ENCODE assay signal across 25 cellular contexts in the genomic region with DNA sequence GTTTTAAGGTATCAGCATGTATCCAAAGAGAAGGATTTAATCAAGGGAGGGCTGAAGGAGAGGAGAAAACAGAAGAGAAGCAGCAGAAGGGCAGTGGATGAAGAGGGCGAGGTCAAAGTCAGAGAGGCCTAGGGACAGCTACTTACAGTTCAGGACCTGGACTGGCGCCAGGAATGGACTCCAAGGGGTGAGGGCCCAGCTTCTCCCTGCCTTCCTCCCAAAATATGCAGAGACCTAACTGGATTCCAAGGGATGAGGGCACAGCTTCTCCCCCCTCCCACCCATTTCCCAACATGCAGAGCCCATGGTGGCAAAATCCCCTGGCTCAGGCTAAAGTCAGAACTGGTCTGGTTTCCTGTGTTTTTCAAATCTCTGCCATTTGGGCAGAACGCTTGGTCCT. TPM values are rescaled to one million over a fixed set of nuclear protein-coding genes. Genes with fewer than 3 reads are reported as not detected.
DNase-seq lines count a peak whose midpoint lies in the region; ATAC-seq and TF ChIP-seq lines count a peak whose summit lies in the region.
"Had no signal": no experiment of that assay in that cellular context is flagged by ENCODE, and none has a peak within 500 bp of the region (broad histone marks: within the 10 kb centered on the region; RNA-seq: fewer than 3 reads in every experiment).

No MANE protein-coding gene starts in this region.

- H3K4me1 Mint-ChIP-seq in activated CD4-positive, alpha-beta T cell treated with anti-CD3 and anti-CD28 coated beads for 36 hours, result peaks cover 18% of the 10 kb centered on the region

- H3K36me3 Mint-ChIP-seq in activated CD4-positive, alpha-beta T cell treated with anti-CD3 and anti-CD28 coated beads for 36 hours (ENCODE audit: low read depth), result no peaks in the 10 kb centered on the region
- H3K36me3 Mint-ChIP-seq: activated CD8-positive, alpha-beta memory T cell treated with anti-CD3 and anti-CD28 coated beads, Interleukin-2, amount 10 ng/mL, durations not matched to agents 7 days and 5 days; T-cell had no signal

- H3K9ac ChIP-seq in mucosa of rectum (ENCODE audit: low read depth in 1 of 2, low read length in 2 of 2), result no peak overlapping the region

- TF ChIP-seq POLR2A in Peyer's patch (IDR thresholded peaks at IDR 0.05), result no peak

- H3K9me3 Mint-ChIP-seq in activated CD4-positive, alpha-beta T cell treated with anti-CD3 and anti-CD28 coated beads for 36 hours (ENCODE audit: low read depth), result no peaks in the 10 kb centered on the region
- H3K9me3 Mint-ChIP-seq: activated T-cell treated with anti-CD3 and anti-CD28 coated beads, Interleukin-2, amount 50 U/mL, for 72 hours; natural killer cell treated with Interleukin-12 subunit alpha and Interleukin-12 subunit beta and Interleukin-15 and Interleukin-18, amount 100 ng/mL, for 72 hours; T-cell had no signal

- intact Hi-C loops in tibial artery (cut with DNase I; ENCODE audit: low total_unique reads), result no loop called here
- intact Hi-C loops in activated CD4-positive, alpha-beta T cell treated with anti-CD3 and anti-CD28 coated beads for 36 hours (cut with DNase I, micrococcal nuclease), result no loop called here

- POLR2A ChIA-PET in activated CD4-positive, alpha-beta T cell treated with anti-CD3 and anti-CD28 coated beads for 36 hours (lab: Charles Lee), result no interaction called here

- DNase-seq in Peyer's patch (peak in 2 of 3 donors; percentile 54 to 56), coronary artery (ENCODE audit: low spot score) (no peak), tibial artery (peak; percentile 34 to 71), DMS153 (lab: John Stamatoyannopoulos, UW) (no peak)
- DNase-seq in activated CD4-positive, alpha-beta T cell treated with anti-CD3 and anti-CD28 coated beads for 36 hours, result no peak
- DNase-seq: activated CD4-positive, alpha-beta T cell treated with anti-CD3 and anti-CD28 coated beads, Interleukin-2, amount 50 U/mL, for 4 hours; activated CD8-positive, alpha-beta memory T cell treated with anti-CD3 and anti-CD28 coated beads, Interleukin-2, amount 10 ng/mL, durations not matched to agents 7 days and 5 days; activated T-cell treated with anti-CD3 and anti-CD28 coated beads, Interleukin-2, amount 50 U/mL, for 72 hours; C1 segment of cervical spinal cord; DMS79 treated with DMSO at 0.1 percent for 48 hours; foreskin fibroblast; GDM1; NCI-H1694; NCI-H446 treated with DMSO at 0.1 percent for 48 hours; NCI-H774; retina; spleen; stimulated activated CD4-positive, alpha-beta T cell treated with anti-CD3 and anti-CD28 coated beads, Interleukin-2, amount 100 ng/mL, for 24 hours; stimulated activated naive CD8-positive, alpha-beta T cell treated with anti-CD3 and anti-CD28 coated beads, Interleukin-15, Interleukin-2, amounts not matched to agents 100 U/mL and 50 U/mL, for 24 hours; T-cell had no signal

- TF ChIP-seq CTCF in Peyer's patch (IDR thresholded peaks at IDR 0.05) (no peak), coronary artery (IDR thresholded peaks at IDR 0.05) (no peak), tibial artery (IDR thresholded peaks at IDR 0.05) (no peak)

- H3K4me3 ChIP-seq in Peyer's patch (no peak overlapping the region), coronary artery (no peak overlapping the region), mucosa of rectum (ENCODE audit: low read length in 2 of 2) (peak overlapping the region in 1 of 2 donors; percentile 42), tibial artery (no peak overlapping the region)
- H3K4me3 ChIP-seq: esophagus muscularis mucosa, HAP-1, spleen had no signal

- H3K27ac Mint-ChIP-seq in activated CD4-positive, alpha-beta T cell treated with anti-CD3 and anti-CD28 coated beads for 36 hours, result no peak overlapping the region
- H3K27ac Mint-ChIP-seq: activated CD8-positive, alpha-beta memory T cell treated with anti-CD3 and anti-CD28 coated beads, Interleukin-2, amount 10 ng/mL, durations not matched to agents 7 days and 5 days; activated T-cell treated with anti-CD3 and anti-CD28 coated beads, Interleukin-2, amount 50 U/mL, for 72 hours; natural killer cell treated with Interleukin-12 subunit alpha and Interleukin-12 subunit beta and Interleukin-15 and Interleukin-18, amount 100 ng/mL, for 72 hours; T-cell had no signal

- H3K4me1 ChIP-seq in Peyer's patch (peaks cover 0 to 22% (median under 1%) of the 10 kb centered on the region in 4 donors), mucosa of rectum (ENCODE audit: control insufficient read depth in 2 of 2, insufficient read depth in 2 of 2, low read length in 2 of 2) (peaks cover 17 to 36% of the 10 kb centered on the region in 2 donors), tibial artery (peaks cover 0 to 39% (median 24%) of the 10 kb centered on the region in 4 donors)

- H3K27me3 Mint-ChIP-seq in activated CD4-positive, alpha-beta T cell treated with anti-CD3 and anti-CD28 coated beads for 36 hours, result peaks cover 37% of the 10 kb centered on the region

- H3K36me3 ChIP-seq in Peyer's patch, result no peaks in the 10 kb centered on the region
- H3K36me3 ChIP-seq in mucosa of rectum (ENCODE audit: control insufficient read depth in 2 of 2, insufficient read depth in 2 of 2, low read length in 2 of 2), result no peaks in the 10 kb centered on the region
- no peaks in the 10 kb centered on the region for H3K36me3 ChIP-seq in tibial artery
- H3K36me3 ChIP-seq: esophagus muscularis mucosa, HAP-1, spleen had no signal

- no peak for ATAC-seq in HG03025 (IDR thresholded peaks at IDR 0.05; ENCODE audit: low FRiP score, unreplicated experiment)
- ATAC-seq in activated CD4-positive, alpha-beta T cell treated with anti-CD3 and anti-CD28 coated beads for 36 hours, result no peak
- ATAC-seq: activated CD8-positive, alpha-beta memory T cell treated with anti-CD3 and anti-CD28 coated beads, Interleukin-2, amount 10 ng/mL, durations not matched to agents 7 days and 5 days; activated T-cell treated with anti-CD3 and anti-CD28 coated beads, Interleukin-2, amount 50 U/mL, for 72 hours; natural killer cell treated with Interleukin-12 subunit alpha and Interleukin-12 subunit beta and Interleukin-15 and Interleukin-18, amount 100 ng/mL, for 72 hours; stimulated activated naive CD8-positive, alpha-beta T cell treated with anti-CD3 and anti-CD28 coated beads, Interleukin-15, Interleukin-2, amounts not matched to agents 100 U/mL and 50 U/mL, for 24 hours; T-cell had no signal

- no peaks in the 10 kb centered on the region for H3K9me3 ChIP-seq in Peyer's patch
- no peaks in the 10 kb centered on the region for H3K9me3 ChIP-seq in mucosa of rectum (ENCODE audit: control insufficient read depth in 2 of 2, low read length in 2 of 2)
- no peaks in the 10 kb centered on the region for H3K9me3 ChIP-seq in tibial artery
- H3K9me3 ChIP-seq: esophagus muscularis mucosa, HAP-1, spleen had no signal

- CTCF ChIA-PET in activated CD4-positive, alpha-beta T cell treated with anti-CD3 and anti-CD28 coated beads for 36 hours (lab: Charles Lee), result no interaction called here

- H3K27ac ChIP-seq in Peyer's patch (peak overlapping the region in 1 of 4 donors; percentile 29), coronary artery (peak overlapping the region; percentile 36 to 48), mucosa of rectum (ENCODE audit: low read depth in 2 of 2, low read length in 2 of 2) (peak overlapping the region; percentile 54 to 72), tibial artery (peak overlapping the region; percentile 60 to 96)

- no peaks in the 10 kb centered on the region for H3K27me3 ChIP-seq in Peyer's patch
- H3K27me3 ChIP-seq in mucosa of rectum (ENCODE audit: control insufficient read depth in 2 of 2, insufficient read depth in 2 of 2, low read length in 2 of 2), result no peaks in the 10 kb centered on the region
- no peaks in the 10 kb centered on the region for H3K27me3 ChIP-seq in tibial artery
- H3K27me3 ChIP-seq: esophagus muscularis mucosa had no signal

- H3K4me3 Mint-ChIP-seq in activated CD4-positive, alpha-beta T cell treated with anti-CD3 and anti-CD28 coated beads for 36 hours, result no peak overlapping the region
- H3K4me3 Mint-ChIP-seq: activated CD8-positive, alpha-beta memory T cell treated with anti-CD3 and anti-CD28 coated beads, Interleukin-2, amount 10 ng/mL, durations not matched to agents 7 days and 5 days; activated T-cell treated with anti-CD3 and anti-CD28 coated beads, Interleukin-2, amount 50 U/mL, for 72 hours; natural killer cell treated with Interleukin-12 subunit alpha and Interleukin-12 subunit beta and Interleukin-15 and Interleukin-18, amount 100 ng/mL, for 72 hours; T-cell had no signal

RNA-seq across cellular contexts. Expression of a gene that starts 3.4 kb away (rescaled TPM):
- 100 to 1,000 TPM in 1 of 4 donors, 10 to 100 TPM in 3; 72.3 to 148 (median 93.0) TPM for total RNA-seq in Peyer's patch
- total RNA-seq in activated CD4-positive, alpha-beta T cell treated with anti-CD3 and anti-CD28 coated beads for 36 hours, result 1 to 10 TPM in 1 of 2 experiments, under 1 TPM in 1; 0.87 to 1.7 TPM

Comparison
In these comparisons a context has a peak if more than half of its experiments do, and no peak if none do; other contexts are left out.
1. DNase-seq: peak in Peyer's patch (2 of 3) and tibial artery (2 of 2); none in coronary artery (single experiment), activated CD4-positive, alpha-beta T cell treated with anti-CD3 and anti-CD28 coated beads for 36 hours (single experiment) and DMS153 (single experiment).
2. RNA of a gene that starts 3.4 kb away (total RNA-seq): 72.3 to 148 TPM in Peyer's patch; 0.87 to 1.7 TPM in activated CD4-positive, alpha-beta T cell treated with anti-CD3 and anti-CD28 coated beads for 36 hours; every median in the first group is over 10 times any median in the second.